ENCODE assay signal across 14 cellular contexts in the genomic region with DNA sequence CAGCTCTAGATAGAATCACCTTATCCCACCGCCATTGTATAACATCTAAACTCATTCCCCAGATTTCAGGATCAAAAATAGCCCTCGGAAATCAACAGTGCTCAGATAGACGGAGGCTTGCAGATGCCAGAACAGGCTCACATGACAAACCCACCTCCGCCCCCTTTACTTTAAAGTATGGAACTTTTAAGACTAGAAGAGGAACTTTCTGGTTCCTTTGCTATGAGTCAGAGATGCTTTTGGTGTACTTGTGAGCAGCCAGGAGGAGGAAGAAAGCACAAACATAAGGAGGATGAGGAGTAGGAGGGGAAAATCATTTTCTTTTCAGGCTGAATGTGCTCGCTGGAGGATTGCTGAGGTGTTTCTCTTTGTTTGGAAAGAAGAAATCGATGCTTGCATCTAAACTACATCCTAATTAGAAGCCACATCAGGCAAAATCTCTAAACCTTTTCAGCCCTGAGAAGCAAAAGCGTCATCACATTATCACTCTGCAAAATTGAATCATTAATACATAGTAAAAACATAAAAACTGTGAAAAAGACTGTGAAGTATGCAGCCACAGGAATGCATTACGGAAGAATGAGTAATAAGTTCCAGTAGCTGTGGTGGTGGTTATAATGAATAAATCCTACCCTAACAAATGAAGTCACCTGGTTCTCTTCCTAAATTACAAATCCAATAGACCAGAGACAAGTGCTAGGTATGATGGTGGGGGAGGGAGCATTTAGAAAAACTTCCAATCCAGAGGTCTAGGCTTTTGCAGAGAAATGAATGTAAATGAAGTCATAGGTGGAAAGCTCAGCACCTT.
DNase-seq lines count a peak whose midpoint lies in the region; ATAC-seq, FAIRE-seq and TF ChIP-seq lines count a peak whose summit lies in the region.
"Had no signal": no experiment of that assay in that cellular context is flagged by ENCODE, and none has a peak within 500 bp of the region (broad histone marks: within the 10 kb centered on the region; RNA-seq: fewer than 3 reads in every experiment).

No MANE protein-coding gene starts in this region.

- peak; percentile 8 to 17 for DNase-seq in A549 (ENCODE audit: low read depth in 1 of 2, low spot score in 1 of 2)
- DNase-seq in H54 (ENCODE audit: insufficient read length, low spot score): peak; percentile 27
- peak; percentile 53 for DNase-seq in iris pigment epithelial cell (ENCODE audit: low read depth)
- no peak for DNase-seq in NCI-H146 (lab: John Stamatoyannopoulos, UW)
- DNase-seq in HuH-7.5 (ENCODE audit: low spot score): no peak
- DNase-seq: C1 segment of cervical spinal cord; NCI-H1105; stimulated activated CD4-positive, alpha-beta T cell treated with anti-CD3 and anti-CD28 coated beads, Interleukin-2, amount 100 ng/mL, for 24 hours; T-helper 17 cell had no signal

- peak overlapping the region; percentile 23 for H3K27ac Mint-ChIP-seq in activated T-helper 17 cell treated with anti-CD3 and anti-CD28 coated beads, Interleukin-2, amount 50 U/mL, for 72 hours
- H3K27ac Mint-ChIP-seq: T-helper 17 cell had no signal

- H3K4me2 ChIP-seq in A549: peak overlapping the region; percentile 71
- H3K4me2 ChIP-seq: neural progenitor cell had no signal

- no peak for FAIRE-seq in A549 (lab: Jason Lieb, UNC)
- FAIRE-seq in H54 (lab: Jason Lieb, UNC): peak; percentile 84
- FAIRE-seq: GM19239 had no signal

- peaks cover 28% of the 10 kb centered on the region for H3K27me3 Mint-ChIP-seq in activated T-helper 17 cell treated with anti-CD3 and anti-CD28 coated beads, Interleukin-2, amount 50 U/mL, for 72 hours

- H3K4me3 ChIP-seq in A549: no peak overlapping the region
- H3K4me3 ChIP-seq: neural progenitor cell had no signal

- no peak for TF ChIP-seq POLR2A in A549 (IDR thresholded peaks at IDR 0.05; ENCODE audit: low read length)
- TF ChIP-seq POLR2A in H54 (IDR thresholded peaks at IDR 0.05; ENCODE audit: low read depth, low read length): no peak

- H3K4me1 ChIP-seq in A549: peaks cover 27% of the 10 kb centered on the region
- H3K4me1 ChIP-seq: neural progenitor cell had no signal

- WGBS in A549 (ENCODE audit: missing lambda C conversion rate): 21% methylated on average over 8 of the region's 8 CpGs

- TF ChIP-seq EP300 in A549 (IDR thresholded peaks at IDR 0.05): peak in 1 of 2 experiments; percentile 43; a peak in 1 of 5 replicates

- TF ChIP-seq RAD21 in A549 (conservative IDR thresholded peaks at IDR 0.05 in 1 of 2, IDR thresholded peaks at IDR 0.05 in 1 of 2): no peak

- H3K4me1 Mint-ChIP-seq in activated T-helper 17 cell treated with anti-CD3 and anti-CD28 coated beads, Interleukin-2, amount 50 U/mL, for 72 hours: no peaks in the 10 kb centered on the region
- H3K4me1 Mint-ChIP-seq: T-helper 17 cell had no signal

- H3K9me3 Mint-ChIP-seq in activated T-helper 17 cell treated with anti-CD3 and anti-CD28 coated beads, Interleukin-2, amount 50 U/mL, for 72 hours: peaks cover 3% of the 10 kb centered on the region

- POLR2A ChIA-PET in A549 (lab: Yijun Ruan, JAX): no interaction called here

- no peaks in the 10 kb centered on the region for H3K36me3 Mint-ChIP-seq in activated T-helper 17 cell treated with anti-CD3 and anti-CD28 coated beads, Interleukin-2, amount 50 U/mL, for 72 hours (ENCODE audit: low read depth)
- H3K36me3 Mint-ChIP-seq: neural progenitor cell had no signal

- no peak for TF ChIP-seq CTCF in A549 (IDR thresholded peaks at IDR 0.05)

- H3K27ac ChIP-seq in A549: peak overlapping the region; percentile 56 to 78
- H3K27ac ChIP-seq: neural progenitor cell had no signal

- ATAC-seq in A549 (peak; percentile 75), HG03135 (IDR thresholded peaks at IDR 0.05; ENCODE audit: unreplicated experiment) (no peak), HG02884 (IDR thresholded peaks at IDR 0.05; ENCODE audit: unreplicated experiment) (no peak)
- peak; percentile 81 for ATAC-seq in activated T-helper 17 cell treated with anti-CD3 and anti-CD28 coated beads, Interleukin-2, amount 50 U/mL, for 72 hours (replicated peaks)
- ATAC-seq: T-helper 17 cell had no signal

- H3K4me3 Mint-ChIP-seq in activated T-helper 17 cell treated with anti-CD3 and anti-CD28 coated beads, Interleukin-2, amount 50 U/mL, for 72 hours: no peak overlapping the region
- H3K4me3 Mint-ChIP-seq: neural progenitor cell, T-helper 17 cell had no signal

- CTCF ChIA-PET in A549 (lab: Yijun Ruan, JAX): interaction anchor here (1.1 kb wide), 1 partner anchor 106 kb away, joined by 3 read pairs; no protein-coding TSS in a partner anchor

- H3K9me3 ChIP-seq in A549: no peaks in the 10 kb centered on the region

TF ChIP-seq in A549, 52 proteins besides CTCF, POLR2A, EP300 and RAD21:
- no peak for TF ChIP-seq FOSL2 (IDR thresholded peaks at IDR 0.05)
- peak; percentile 38; the same call in 1 of the 2 replicates for TF ChIP-seq FOSL2 (CRISPR knock-in tag; IDR thresholded peaks at IDR 0.05)
- TF ChIP-seq EHMT2 (IDR thresholded peaks at IDR 0.05; ENCODE audit: low read depth): no peak
- peak; percentile 20; the same call in 1 of the 2 replicates for TF ChIP-seq GATA3 (IDR thresholded peaks at IDR 0.05; ENCODE audit: borderline replicate concordance)
- TF ChIP-seq, protein P1, sequence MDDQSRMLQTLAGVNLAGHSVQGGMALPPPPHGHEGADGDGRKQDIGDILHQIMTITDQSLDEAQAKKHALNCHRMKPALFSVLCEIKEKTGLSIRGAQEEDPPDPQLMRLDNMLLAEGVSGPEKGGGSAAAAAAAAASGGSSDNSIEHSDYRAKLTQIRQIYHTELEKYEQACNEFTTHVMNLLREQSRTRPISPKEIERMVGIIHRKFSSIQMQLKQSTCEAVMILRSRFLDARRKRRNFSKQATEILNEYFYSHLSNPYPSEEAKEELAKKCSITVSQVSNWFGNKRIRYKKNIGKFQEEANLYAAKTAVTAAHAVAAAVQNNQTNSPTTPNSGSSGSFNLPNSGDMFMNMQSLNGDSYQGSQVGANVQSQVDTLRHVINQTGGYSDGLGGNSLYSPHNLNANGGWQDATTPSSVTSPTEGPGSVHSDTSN (IDR thresholded peaks at IDR 0.05): no peak
- TF ChIP-seq JUNB (IDR thresholded peaks at IDR 0.05): peak; percentile 37; the same call in 1 of the 2 replicates

Comparison
In these comparisons a context has a peak if more than half of its experiments do, and no peak if none do; other contexts are left out.
1. ATAC-seq: peak in A549 (2 of 2) and activated T-helper 17 cell treated with anti-CD3 and anti-CD28 coated beads, Interleukin-2, amount 50 U/mL, for 72 hours (single experiment); none in HG03135 (single experiment) and HG02884 (single experiment).
2. DNase-seq: peak in A549 (2 of 2), H54 (single experiment) and iris pigment epithelial cell (single experiment); none in NCI-H146 (single experiment) and HuH-7.5 (single experiment).